In the genomic region with DNA sequence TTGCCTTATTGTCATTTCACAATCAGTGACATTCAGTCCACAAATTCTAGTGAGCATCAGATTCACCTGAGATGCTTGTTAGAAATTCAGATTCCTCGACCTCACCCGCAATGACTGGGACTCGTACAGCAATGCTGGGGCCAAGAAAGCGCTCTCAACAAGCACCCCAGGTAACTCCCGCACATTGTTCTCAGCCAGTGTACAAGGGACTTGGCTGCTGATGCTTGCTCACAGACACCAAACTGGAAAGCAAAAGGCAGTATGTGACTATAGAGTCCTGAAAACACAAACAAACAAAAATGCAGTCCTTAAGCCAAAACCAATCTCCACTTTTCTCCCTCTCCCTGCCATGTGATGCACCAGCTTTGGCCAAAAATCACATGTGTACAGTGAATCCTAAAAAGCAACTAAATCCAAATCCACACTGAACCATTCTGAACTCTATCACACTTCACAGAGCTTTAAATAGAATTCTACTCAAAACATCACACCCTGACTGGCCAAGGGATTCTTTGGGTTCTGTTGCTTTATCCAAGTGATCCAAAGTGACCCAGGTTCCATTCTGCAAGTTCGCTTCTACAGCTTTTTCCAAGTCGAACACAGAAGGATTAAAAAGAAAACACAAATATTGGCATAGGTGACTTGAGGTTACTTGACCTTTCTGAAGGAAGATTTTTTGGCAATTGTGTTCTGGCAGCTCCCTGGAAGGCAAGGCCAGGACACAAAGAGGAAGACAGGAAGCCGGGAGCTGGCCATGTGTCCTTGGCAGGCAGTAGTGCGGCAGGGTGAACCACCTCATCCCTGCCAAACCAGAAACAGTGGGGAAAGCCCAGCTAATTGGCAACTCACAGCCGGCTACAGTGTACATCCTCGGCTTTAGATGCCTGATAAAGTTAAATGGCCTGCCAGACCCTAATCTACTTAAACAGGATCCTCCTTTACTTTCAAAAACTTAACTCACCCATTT, we compare ENCODE assay signal across 9 cellular contexts.
DNase-seq lines count a peak whose midpoint lies in the region; ATAC-seq, FAIRE-seq and TF ChIP-seq lines count a peak whose summit lies in the region.
"Had no signal": no experiment of that assay in that cellular context is flagged by ENCODE, and none has a peak within 500 bp of the region (broad histone marks: within the 10 kb centered on the region; RNA-seq: fewer than 3 reads in every experiment).

No MANE protein-coding gene starts in this region.

- ATAC-seq in A549: peak in 1 of 2 experiments; percentile 51; a peak in 2 of 6 replicates
- ATAC-seq in natural killer cell treated with Interleukin-12 subunit alpha and Interleukin-12 subunit beta and Interleukin-15 and Interleukin-18, amount 100 ng/mL, for 72 hours: no peak

- no peak for FAIRE-seq in A549 (lab: Jason Lieb, UNC)

- H3K9ac ChIP-seq in SK-N-SH: peak overlapping the region; percentile 22; the same call in 1 of the 2 replicates

- peaks cover 21% of the 10 kb centered on the region; the same call in 2 of the 3 replicates for H3K4me1 ChIP-seq in A549
- H3K4me1 ChIP-seq in SK-N-SH (ENCODE audit: control insufficient read depth in 1 of 2, insufficient read depth in 2 of 2, low read depth in 1 of 2, low read length in 1 of 2): peaks cover 17 to 34% of the 10 kb centered on the region in 2 experiments; a peak in 3 of 4 replicates

- TF ChIP-seq EP300 in A549 (IDR thresholded peaks at IDR 0.05) (no peak), SK-N-SH (IDR thresholded peaks at IDR 0.05; ENCODE audit: borderline replicate concordance in 1 of 2, low read depth in 1 of 2, low read length in 1 of 2) (peak in 1 of 2 experiments; percentile 59; a peak in 2 of 4 replicates)

- peak overlapping the region in 1 of 2 experiments; percentile 28; a peak in 2 of 6 replicates for H3K27ac ChIP-seq in A549
- H3K27ac ChIP-seq in SK-N-SH (ENCODE audit: low read depth in 2 of 2, low read length in 1 of 2): peak overlapping the region; percentile 48 to 93

- no peaks in the 10 kb centered on the region for H3K27me3 Mint-ChIP-seq in natural killer cell treated with Interleukin-12 subunit alpha and Interleukin-12 subunit beta and Interleukin-15 and Interleukin-18, amount 100 ng/mL, for 72 hours
- peaks cover 0 to 2% (median 0%) of the 10 kb centered on the region in 3 donors for H3K27me3 Mint-ChIP-seq in immature natural killer cell (ENCODE audit: low read depth in 3 of 3)
- H3K27me3 Mint-ChIP-seq: B cell had no signal

- H3K4me3 Mint-ChIP-seq in natural killer cell treated with Interleukin-12 subunit alpha and Interleukin-12 subunit beta and Interleukin-15 and Interleukin-18, amount 100 ng/mL, for 72 hours: no peak overlapping the region
- no peak overlapping the region for H3K4me3 Mint-ChIP-seq in immature natural killer cell
- H3K4me3 Mint-ChIP-seq: B cell had no signal

- H3K4me1 Mint-ChIP-seq in natural killer cell treated with Interleukin-12 subunit alpha and Interleukin-12 subunit beta and Interleukin-15 and Interleukin-18, amount 100 ng/mL, for 72 hours (ENCODE audit: low read depth in 2 of 2): no peaks in the 10 kb centered on the region
- H3K4me1 Mint-ChIP-seq in immature natural killer cell: no peaks in the 10 kb centered on the region
- H3K4me1 Mint-ChIP-seq: B cell had no signal

- POLR2A ChIA-PET in A549 (lab: Yijun Ruan, JAX) (interaction anchor here (1.6 kb wide), 1 partner anchor 116 kb away, joined by 7 read pairs; no protein-coding TSS in a partner anchor), SK-N-SH (lab: Yijun Ruan, JAX) (no interaction called here)

- H3F3A ChIP-seq in SK-N-SH (replicated peaks; ENCODE audit: insufficient read depth): no peaks in the 10 kb centered on the region

- no peak overlapping the region for H2AFZ ChIP-seq in SK-N-SH (ENCODE audit: low read depth)

- peaks cover 10% of the 10 kb centered on the region for H3K9me3 Mint-ChIP-seq in natural killer cell treated with Interleukin-12 subunit alpha and Interleukin-12 subunit beta and Interleukin-15 and Interleukin-18, amount 100 ng/mL, for 72 hours
- peaks cover 3 to 12% (median 7%) of the 10 kb centered on the region in 6 donors for H3K9me3 Mint-ChIP-seq in immature natural killer cell

- DNase-seq in A549 (ENCODE audit: low read depth in 1 of 2, low spot score in 1 of 2): no peak
- DNase-seq in SK-N-SH: peak; percentile 68
- DNase-seq in fibroblast of gingiva (ENCODE audit: low read depth): peak; percentile 74
- peak; percentile 62 for DNase-seq in mucosa of gallbladder (ENCODE audit: low spot score)
- no peak for DNase-seq in natural killer cell treated with Interleukin-12 subunit alpha and Interleukin-12 subunit beta and Interleukin-15 and Interleukin-18, amount 100 ng/mL, for 72 hours (ENCODE audit: low spot score)
- DNase-seq in immature natural killer cell: no peak
- DNase-seq in NOMO-1 (lab: John Stamatoyannopoulos, UW; ENCODE audit: unreplicated experiment in 2 of 2): no peak
- no peak for DNase-seq in NCI-H146 (lab: John Stamatoyannopoulos, UW)

- no peaks in the 10 kb centered on the region for H3K27me3 ChIP-seq in SK-N-SH (ENCODE audit: insufficient read depth)

- peaks cover 79% of the 10 kb centered on the region for H3K79me2 ChIP-seq in SK-N-SH (ENCODE audit: insufficient read depth)

- TF ChIP-seq CTCF in A549 (IDR thresholded peaks at IDR 0.05): no peak
- TF ChIP-seq CTCF in SK-N-SH (IDR thresholded peaks at IDR 0.05): no peak

- H3K36me3 ChIP-seq in SK-N-SH (replicated peaks in 1 of 2; ENCODE audit: control insufficient read depth in 1 of 2, insufficient read depth in 2 of 2, low read length in 1 of 2): no peaks in the 10 kb centered on the region

- CTCF ChIA-PET in A549 (lab: Yijun Ruan, JAX): interaction anchor here (0.8 to 1.6 kb wide), 5 partner anchors 13 to 123 kb away, joined by 3 to 6 read pairs (median 4); no protein-coding TSS in a partner anchor
- CTCF ChIA-PET in SK-N-SH (lab: Yijun Ruan, JAX): interaction anchor here (0.7 to 2.6 kb wide), 7 partner anchors 11 to 771 kb away, joined by 3 to 6 read pairs (median 4); no protein-coding TSS in a partner anchor

- H4K20me1 ChIP-seq in SK-N-SH (ENCODE audit: insufficient read depth): no peaks in the 10 kb centered on the region

- H3K36me3 Mint-ChIP-seq in natural killer cell treated with Interleukin-12 subunit alpha and Interleukin-12 subunit beta and Interleukin-15 and Interleukin-18, amount 100 ng/mL, for 72 hours: no peaks in the 10 kb centered on the region
- peaks cover 0 to 5% (median 0%) of the 10 kb centered on the region in 3 donors for H3K36me3 Mint-ChIP-seq in immature natural killer cell

- H3K9me3 ChIP-seq in A549 (no peaks in the 10 kb centered on the region), SK-N-SH (no peaks in the 10 kb centered on the region)

- no peak for TF ChIP-seq POLR2A in A549 (IDR thresholded peaks at IDR 0.05; ENCODE audit: low read length)

- no peak overlapping the region for H3K27ac Mint-ChIP-seq in natural killer cell treated with Interleukin-12 subunit alpha and Interleukin-12 subunit beta and Interleukin-15 and Interleukin-18, amount 100 ng/mL, for 72 hours
- no peak overlapping the region for H3K27ac Mint-ChIP-seq in immature natural killer cell
- H3K27ac Mint-ChIP-seq: B cell had no signal

- TF ChIP-seq RAD21 in A549 (conservative IDR thresholded peaks at IDR 0.05 in 1 of 2, IDR thresholded peaks at IDR 0.05 in 1 of 2) (no peak), SK-N-SH (IDR thresholded peaks at IDR 0.05; ENCODE audit: low read length) (peak; percentile 14; the same call in 1 of the 2 replicates)

- H3K4me2 ChIP-seq in A549 (peak overlapping the region; percentile 17; the same call in 1 of the 3 replicates), SK-N-SH (peak overlapping the region; percentile 53)

- WGBS in A549 (ENCODE audit: missing lambda C conversion rate): 77% methylated on average over 11 of the region's 11 CpGs
- WGBS in SK-N-SH (ENCODE audit: low lambda C conversion rate): 58% methylated on average over 10 of the region's 11 CpGs

- H3K4me3 ChIP-seq in A549 (no peak overlapping the region), SK-N-SH (ENCODE audit: low read depth in 2 of 2, low read length in 1 of 2) (no peak overlapping the region)

- no peaks in the 10 kb centered on the region for H3K9me2 ChIP-seq in SK-N-SH

TF ChIP-seq in A549, 52 proteins besides CTCF, POLR2A, EP300 and RAD21:
- TF ChIP-seq HOXA7 (CRISPR knock-in tag; IDR thresholded peaks at IDR 0.05) (no peak), CBX8 (IDR thresholded peaks at IDR 0.05) (no peak), GATA3 (IDR thresholded peaks at IDR 0.05; ENCODE audit: borderline replicate concordance) (no peak)
- TF ChIP-seq, protein P1, sequence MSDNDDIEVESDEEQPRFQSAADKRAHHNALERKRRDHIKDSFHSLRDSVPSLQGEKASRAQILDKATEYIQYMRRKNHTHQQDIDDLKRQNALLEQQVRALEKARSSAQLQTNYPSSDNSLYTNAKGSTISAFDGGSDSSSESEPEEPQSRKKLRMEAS (IDR thresholded peaks at IDR 0.05): no peak

TF ChIP-seq in SK-N-SH, 30 proteins besides CTCF, POLR2A, EP300 and RAD21 (continues in another document):
- no peak for TF ChIP-seq GATA2 (CRISPR knock-in tag; IDR thresholded peaks at IDR 0.05)
- TF ChIP-seq TAF1 (IDR thresholded peaks at IDR 0.05; ENCODE audit: borderline replicate concordance, low read depth, low read length): no peak
- TF ChIP-seq YY1 (IDR thresholded peaks at IDR 0.05; ENCODE audit: low read depth): no peak
- peak; percentile 25; the same call in 1 of the 2 replicates for TF ChIP-seq TEAD4 (IDR thresholded peaks at IDR 0.05; ENCODE audit: borderline replicate concordance, insufficient read depth)

Comparison
In these comparisons a context has a peak if more than half of its experiments do, and no peak if none do; other contexts are left out.
1. DNase-seq: peak in SK-N-SH (single experiment), fibroblast of gingiva (single experiment) and mucosa of gallbladder (single experiment); none in A549 (0 of 2), natural killer cell treated with Interleukin-12 subunit alpha and Interleukin-12 subunit beta and Interleukin-15 and Interleukin-18, amount 100 ng/mL, for 72 hours (single experiment), immature natural killer cell (0 of 3), NOMO-1 (0 of 2) and NCI-H146 (single experiment).